ENCODE assay signal across 1 cellular context in genomic region chr2:230711224-230711623, GRCh38.
TF ChIP-seq lines count a peak whose summit lies in the region.

No MANE protein-coding gene starts in this region.

TF ChIP-seq in GM12878, 131 proteins besides CTCF, POLR2A, EP300 and RAD21 (continued from another document):
- 0 out of 2 replicates have a peak, but pooled peaks have one; percentile 33 for TF ChIP-seq GATAD2B (conservative IDR thresholded peaks at IDR 0.05; ENCODE audit: low read depth)
TF ChIP-seq in GM12878: peak in this region for 2.
